1 cellular context compared by ENCODE assay signal in genomic region chr11:690738-691633, GRCh38.
TF ChIP-seq lines count a peak whose summit lies in the region.

No MANE protein-coding gene starts in this region.

TF ChIP-seq in K562, 482 proteins besides CTCF, POLR2A, EP300 and RAD21 (continues in another document):
- no peak for TF ChIP-seq MED1 (CRISPR knock-in tag; IDR thresholded peaks at IDR 0.05; ENCODE audit: borderline replicate concordance)
- no peak for TF ChIP-seq RREB1 (CRISPR knock-in tag; IDR thresholded peaks at IDR 0.05)
- no peak for TF ChIP-seq EWSR1 (IDR thresholded peaks at IDR 0.05; ENCODE audit: borderline replicate concordance, low read depth, partially characterized antibody)
- no peak for TF ChIP-seq ZSCAN29 (IDR thresholded peaks at IDR 0.05)
- no peak for TF ChIP-seq ZNF395 (CRISPR knock-in tag; IDR thresholded peaks at IDR 0.05)
- TF ChIP-seq JUND (IDR thresholded peaks at IDR 0.05; ENCODE audit: borderline replicate concordance, low read depth, low read length) = 0 out of 2 replicates have a peak, but pooled peaks have one; percentile 18
- no peak for TF ChIP-seq JUND (tag; IDR thresholded peaks at IDR 0.05; ENCODE audit: borderline replicate concordance, low read depth, low read length)
- TF ChIP-seq ZNF408 (CRISPR knock-in tag; IDR thresholded peaks at IDR 0.05; ENCODE audit: low read depth) = no peak
- TF ChIP-seq ZNF586 (CRISPR knock-in tag; conservative IDR thresholded peaks at IDR 0.05) = no peak
- TF ChIP-seq U2AF1 (optimal IDR thresholded peaks at IDR 0.05; ENCODE audit: low read depth, low read length) = no peak
- no peak for TF ChIP-seq ZFPM2 (CRISPR knock-in tag; IDR thresholded peaks at IDR 0.05)
- TF ChIP-seq RUNX1 (IDR thresholded peaks at IDR 0.05; ENCODE audit: low read depth) = no peak
- no peak for TF ChIP-seq PYGO2 (tag; IDR thresholded peaks at IDR 0.05)
- TF ChIP-seq ELK3 (CRISPR knock-in tag; IDR thresholded peaks at IDR 0.05) = no peak
- TF ChIP-seq PPARD (CRISPR knock-in tag; IDR thresholded peaks at IDR 0.05) = no peak
- TF ChIP-seq ZNF133 (CRISPR knock-in tag; IDR thresholded peaks at IDR 0.05) = no peak
- TF ChIP-seq SAP30 (IDR thresholded peaks at IDR 0.05; ENCODE audit: borderline replicate concordance, insufficient read depth, low read depth, low read length, poor library complexity, severe bottlenecking) = no peak
- TF ChIP-seq CEBPZ (IDR thresholded peaks at IDR 0.05; ENCODE audit: borderline replicate concordance, low read depth, low read length) = no peak
- TF ChIP-seq POLR2B (IDR thresholded peaks at IDR 0.05; ENCODE audit: low read depth, partially characterized antibody) = no peak
- TF ChIP-seq ETV5 (CRISPR knock-in tag; IDR thresholded peaks at IDR 0.05; ENCODE audit: low read depth) = peak; percentile 50; the same call in 1 of the 2 replicates
- no peak for TF ChIP-seq BRF1 (IDR thresholded peaks at IDR 0.05; ENCODE audit: borderline replicate concordance, extremely low read depth, insufficient read length)
- TF ChIP-seq HNRNPL (IDR thresholded peaks at IDR 0.05; ENCODE audit: low read depth, low read length) = no peak
- no peak for TF ChIP-seq NFATC3 (IDR thresholded peaks at IDR 0.05)
- 0 out of 2 replicates have a peak, but pooled peaks have one; percentile 24 for TF ChIP-seq MBD2 (IDR thresholded peaks at IDR 0.05; ENCODE audit: borderline replicate concordance, low read depth)
- TF ChIP-seq PATZ1 (CRISPR knock-in tag; IDR thresholded peaks at IDR 0.05; ENCODE audit: borderline replicate concordance) = no peak
- no peak for TF ChIP-seq GATAD2B (IDR thresholded peaks at IDR 0.05; ENCODE audit: borderline replicate concordance)
- TF ChIP-seq CXXC5 (CRISPR knock-in tag; IDR thresholded peaks at IDR 0.05) = peak; percentile 70
- TF ChIP-seq EGR1 (conservative IDR thresholded peaks at IDR 0.05) = peak; percentile 61
- no peak for TF ChIP-seq CREB3 (tag; conservative IDR thresholded peaks at IDR 0.05; ENCODE audit: low read depth)
- TF ChIP-seq PURB (CRISPR knock-in tag; IDR thresholded peaks at IDR 0.05; ENCODE audit: low read depth) = no peak
- TF ChIP-seq ZNF263 (CRISPR knock-in tag; IDR thresholded peaks at IDR 0.05; ENCODE audit: borderline replicate concordance) = no peak
- no peak for TF ChIP-seq HMBOX1 (IDR thresholded peaks at IDR 0.05)
- no peak for TF ChIP-seq ESRRA (IDR thresholded peaks at IDR 0.05; ENCODE audit: borderline replicate concordance, low read depth)
- no peak for TF ChIP-seq ILK (tag; IDR thresholded peaks at IDR 0.05; ENCODE audit: borderline replicate concordance, low read depth)
- no peak for TF ChIP-seq ZNF184 (CRISPR knock-in tag; IDR thresholded peaks at IDR 0.05)
- no peak for TF ChIP-seq BACH1 (tag; IDR thresholded peaks at IDR 0.05)
- no peak for TF ChIP-seq SRSF7 (optimal IDR thresholded peaks at IDR 0.05; ENCODE audit: low read depth, low read length)
- no peak for TF ChIP-seq NR2C2 (CRISPR knock-in tag; IDR thresholded peaks at IDR 0.05)
- no peak for TF ChIP-seq NR2C2 (tag; IDR thresholded peaks at IDR 0.05)
- TF ChIP-seq SMARCE1 (IDR thresholded peaks at IDR 0.05) = no peak
- TF ChIP-seq FOXO4 (CRISPR knock-in tag; IDR thresholded peaks at IDR 0.05) = no peak
- no peak for TF ChIP-seq FOSL1 (tag; conservative IDR thresholded peaks at IDR 0.05)
- TF ChIP-seq ELK1 (CRISPR knock-in tag; IDR thresholded peaks at IDR 0.05) = no peak
- TF ChIP-seq ZNF668 (CRISPR knock-in tag; IDR thresholded peaks at IDR 0.05) = no peak
- TF ChIP-seq RHOXF2B (CRISPR knock-in tag; conservative IDR thresholded peaks at IDR 0.05) = no peak
- TF ChIP-seq SIN3B (IDR thresholded peaks at IDR 0.05; ENCODE audit: low read depth) = no peak
- peak in 1 of 2 experiments; percentile 63; a peak in 1 of 3 replicates for TF ChIP-seq CBX3 (IDR thresholded peaks at IDR 0.05; ENCODE audit: borderline replicate concordance in 1 of 2, low read length in 2 of 2)
- TF ChIP-seq PHTF2 (CRISPR knock-in tag; IDR thresholded peaks at IDR 0.05) = no peak
- no peak for TF ChIP-seq MYC (IDR thresholded peaks at IDR 0.05; ENCODE audit: low read depth, low read length)
- no peak for TF ChIP-seq MYC (CRISPR knock-in tag; IDR thresholded peaks at IDR 0.05; ENCODE audit: borderline replicate concordance, low read depth)
